Comparison of ENCODE assay signal across 32 cellular contexts in the genomic region with DNA sequence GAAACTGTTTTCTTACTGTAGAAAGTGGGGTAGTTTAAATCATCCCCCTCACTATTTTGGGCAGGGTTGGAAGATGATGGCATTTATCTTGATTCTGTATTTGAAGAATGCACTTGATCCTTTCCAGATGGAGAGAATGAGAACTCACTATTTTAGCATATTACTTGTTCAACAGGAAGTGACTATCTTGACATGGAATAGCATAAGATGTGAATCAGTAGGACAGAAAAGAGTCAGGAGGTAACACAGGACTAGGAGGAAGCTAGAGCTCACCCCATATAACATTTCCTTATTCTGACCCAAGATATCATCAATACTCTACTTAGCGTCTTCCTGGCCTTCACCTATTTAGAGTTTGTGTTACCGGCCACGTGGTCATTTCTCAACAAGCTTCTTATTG.
DNase-seq lines count a peak whose midpoint lies in the region; ATAC-seq, FAIRE-seq and TF ChIP-seq lines count a peak whose summit lies in the region.
"Had no signal": no experiment of that assay in that cellular context is flagged by ENCODE, and none has a peak within 500 bp of the region (broad histone marks: within the 10 kb centered on the region; RNA-seq: fewer than 3 reads in every experiment).

No MANE protein-coding gene starts in this region.

- H3K27ac ChIP-seq in pancreas, result no peak overlapping the region
- no peak overlapping the region for H3K27ac ChIP-seq in CD4-positive, alpha-beta T cell (ENCODE audit: low read depth, low read length)
- H3K27ac ChIP-seq: lower lobe of right lung, right lobe of liver, upper lobe of left lung had no signal

- H3K27me3 Mint-ChIP-seq in CD4-positive, alpha-beta T cell, result no peaks in the 10 kb centered on the region
- H3K27me3 Mint-ChIP-seq: central memory CD8-positive, alpha-beta T cell; stimulated activated memory B cell treated with anti-CD40 and anti-IgM and Interleukin-4, amounts not matched to agents 10 μg/mL and 1 μg/mL and 100 μg/mL, for 72 hours had no signal

- TF ChIP-seq CTCF in bronchial epithelial cell (IDR thresholded peaks at IDR 0.05; ENCODE audit: insufficient read depth, low read length, severe bottlenecking) (no peak), pancreas (IDR thresholded peaks at IDR 0.05) (no peak)
- no peak for TF ChIP-seq CTCF in CD4-positive, alpha-beta T cell (IDR thresholded peaks at IDR 0.05)

- H3K4me1 Mint-ChIP-seq in CD4-positive, alpha-beta T cell (ENCODE audit: low read depth), result no peaks in the 10 kb centered on the region
- H3K4me1 Mint-ChIP-seq: activated CD4-positive, alpha-beta T cell treated with anti-CD3 and anti-CD28 coated beads for 36 hours; CD4-positive, CD25-positive, alpha-beta regulatory T cell; central memory CD8-positive, alpha-beta T cell; neural crest cell; stimulated activated memory B cell treated with anti-CD40 and anti-IgM and Interleukin-4, amounts not matched to agents 10 μg/mL and 1 μg/mL and 100 μg/mL, for 72 hours; T-helper 17 cell had no signal

- DNase-seq in AG20443 (ENCODE audit: low spot score) (peak; percentile 51), HT1080 (ENCODE audit: low read depth) (peak; percentile 30), bronchial epithelial cell (ENCODE audit: low read depth) (peak; percentile 10), kidney tubule cell (ENCODE audit: low spot score) (peak; percentile 47), pancreas (no peak), superior temporal gyrus (ENCODE audit: extremely low spot score) (no peak)
- DNase-seq in CD4-positive, alpha-beta T cell, result no peak
- DNase-seq: ACHN; activated CD4-positive, alpha-beta T cell treated with anti-CD3 and anti-CD28 coated beads for 36 hours; activated CD8-positive, alpha-beta T cell treated with anti-CD3 and anti-CD28 coated beads, Interleukin-2, amount 10 ng/mL, durations not matched to agents 7 days and 5 days; CD4-positive, CD25-positive, alpha-beta regulatory T cell; dermis blood vessel endothelial cell; H7; KG1; lower lobe of right lung; NCI-H1417; NCI-H2081 treated with DMSO at 0.1 percent for 48 hours; right lobe of liver; stimulated activated CD4-positive, alpha-beta T cell treated with anti-CD3 and anti-CD28 coated beads, Interleukin-12 subunit alpha, Interleukin-12 subunit beta, amount 100 ng/mL, for 4 hours; stimulated activated CD4-positive, alpha-beta T cell treated with anti-CD3 and anti-CD28 coated beads, Interleukin-4, amount 100 ng/mL, for 24 hours; substantia nigra; T-helper 17 cell; upper lobe of left lung had no signal

- no peaks in the 10 kb centered on the region for H3K9me3 Mint-ChIP-seq in CD4-positive, alpha-beta T cell
- H3K9me3 Mint-ChIP-seq: activated naive CD4-positive, alpha-beta T cell treated with anti-CD3 and anti-CD28 coated beads, Interleukin-2, amount 50 U/mL, for 72 hours; activated T-helper 2 cell treated with anti-CD3 and anti-CD28 coated beads, Interferon-gamma antibody, Interleukin-2, Interleukin-4, amounts not matched to agents 10 μg/mL and 5 μg/mL and 100 μg/mL, durations not matched to agents 14 hours and 24 hours and 36 hours; central memory CD8-positive, alpha-beta T cell; neural crest cell; stimulated activated memory B cell treated with anti-CD40 and anti-IgM and Interleukin-4, amounts not matched to agents 10 μg/mL and 1 μg/mL and 100 μg/mL, for 72 hours had no signal

- no peaks in the 10 kb centered on the region for H3K36me3 Mint-ChIP-seq in CD4-positive, alpha-beta T cell (ENCODE audit: low read depth)
- H3K36me3 Mint-ChIP-seq: activated naive CD4-positive, alpha-beta T cell treated with anti-CD3 and anti-CD28 coated beads, Interleukin-2, amount 50 U/mL, for 72 hours; CD4-positive, CD25-positive, alpha-beta regulatory T cell; stimulated activated memory B cell treated with anti-CD40 and anti-IgM and Interleukin-4, amounts not matched to agents 10 μg/mL and 1 μg/mL and 100 μg/mL, for 72 hours had no signal

- no peaks in the 10 kb centered on the region for H3K9me3 ChIP-seq in pancreas
- H3K9me3 ChIP-seq in CD4-positive, alpha-beta T cell (ENCODE audit: control insufficient read depth, low read length), result no peaks in the 10 kb centered on the region
- H3K9me3 ChIP-seq: lower lobe of right lung, right lobe of liver, upper lobe of left lung had no signal

- FAIRE-seq in bronchial epithelial cell (lab: Jason Lieb, UNC) (no peak), pancreas (lab: Jason Lieb, UNC) (no peak)
- FAIRE-seq: D721Med, endometrium, HTR-8/SVneo had no signal

- no peak overlapping the region for H3K4me3 Mint-ChIP-seq in CD4-positive, alpha-beta T cell
- H3K4me3 Mint-ChIP-seq: activated CD4-positive, alpha-beta T cell treated with anti-CD3 and anti-CD28 coated beads for 36 hours; activated CD8-positive, alpha-beta T cell treated with anti-CD3 and anti-CD28 coated beads, Interleukin-2, amount 10 ng/mL, durations not matched to agents 7 days and 5 days; CD4-positive, CD25-positive, alpha-beta regulatory T cell; central memory CD8-positive, alpha-beta T cell; neural crest cell; stimulated activated memory B cell treated with anti-CD40 and anti-IgM and Interleukin-4, amounts not matched to agents 10 μg/mL and 1 μg/mL and 100 μg/mL, for 72 hours; T-helper 17 cell had no signal

- H3K4me3 ChIP-seq in bronchial epithelial cell (ENCODE audit: low read depth, low read length) (no peak overlapping the region), pancreas (no peak overlapping the region)
- H3K4me3 ChIP-seq: lower lobe of right lung, right lobe of liver, upper lobe of left lung had no signal

- WGBS in pancreas, 2 donors, result 94 to 98% methylated on average over 3 of the region's 3 CpGs

- H3K27me3 ChIP-seq in bronchial epithelial cell (ENCODE audit: control insufficient read depth, insufficient read depth, low read length) (no peaks in the 10 kb centered on the region), pancreas (no peaks in the 10 kb centered on the region)
- H3K27me3 ChIP-seq in CD4-positive, alpha-beta T cell (ENCODE audit: control insufficient read depth, insufficient read depth, low read length), result no peaks in the 10 kb centered on the region
- H3K27me3 ChIP-seq: right lobe of liver, upper lobe of left lung had no signal

- intact Hi-C loops in pancreas (cut with DNase I), result no loop called here
- intact Hi-C loops in CD4-positive, alpha-beta T cell (cut with DNase I, micrococcal nuclease), result no loop called here

- CTCF ChIA-PET in CD4-positive, alpha-beta T cell (lab: Charles Lee), result no interaction called here

- H3K36me3 ChIP-seq in bronchial epithelial cell (ENCODE audit: control insufficient read depth, insufficient read depth, low read length) (no peaks in the 10 kb centered on the region), pancreas (no peaks in the 10 kb centered on the region)
- H3K36me3 ChIP-seq: lower lobe of right lung, right lobe of liver, upper lobe of left lung had no signal

- ATAC-seq in pancreas, result no peak
- ATAC-seq in HG02642 (IDR thresholded peaks at IDR 0.05; ENCODE audit: poor library complexity, unreplicated experiment), result no peak
- ATAC-seq in CD4-positive, alpha-beta T cell (ENCODE audit: poor library complexity), result no peak
- ATAC-seq: activated CD4-positive, alpha-beta T cell treated with anti-CD3 and anti-CD28 coated beads for 36 hours; activated CD8-positive, alpha-beta T cell treated with anti-CD3 and anti-CD28 coated beads, Interleukin-2, amount 10 ng/mL, durations not matched to agents 7 days and 5 days; activated naive CD4-positive, alpha-beta T cell treated with anti-CD3 and anti-CD28 coated beads, Interleukin-2, amount 50 U/mL, for 72 hours; lower lobe of right lung; right lobe of liver; stimulated activated memory B cell treated with anti-CD40 and anti-IgM and Interleukin-4, amounts not matched to agents 10 μg/mL and 1 μg/mL and 100 μg/mL, for 72 hours; T-helper 17 cell had no signal

- H3K4me1 ChIP-seq in pancreas, result no peaks in the 10 kb centered on the region
- H3K4me1 ChIP-seq: lower lobe of right lung, right lobe of liver, upper lobe of left lung had no signal

- H3K27ac Mint-ChIP-seq in CD4-positive, alpha-beta T cell, result no peak overlapping the region
- H3K27ac Mint-ChIP-seq: activated CD4-positive, alpha-beta T cell treated with anti-CD3 and anti-CD28 coated beads for 36 hours; activated CD8-positive, alpha-beta T cell treated with anti-CD3 and anti-CD28 coated beads, Interleukin-2, amount 10 ng/mL, durations not matched to agents 7 days and 5 days; activated T-helper 2 cell treated with anti-CD3 and anti-CD28 coated beads, Interferon-gamma antibody, Interleukin-2, Interleukin-4, amounts not matched to agents 10 μg/mL and 5 μg/mL and 100 μg/mL, durations not matched to agents 14 hours and 24 hours and 36 hours; CD4-positive, CD25-positive, alpha-beta regulatory T cell; stimulated activated memory B cell treated with anti-CD40 and anti-IgM and Interleukin-4, amounts not matched to agents 10 μg/mL and 1 μg/mL and 100 μg/mL, for 72 hours; T-helper 17 cell had no signal

- POLR2A ChIA-PET in CD4-positive, alpha-beta T cell (lab: Charles Lee), result no interaction called here

Comparison
In these comparisons a context has a peak if more than half of its experiments do, and no peak if none do; other contexts are left out.
1. DNase-seq: peak in AG20443 (single experiment), HT1080 (single experiment), bronchial epithelial cell (single experiment) and kidney tubule cell (single experiment); none in pancreas (0 of 6), superior temporal gyrus (single experiment) and CD4-positive, alpha-beta T cell (0 of 10).